Comparison of ENCODE assay signal across 8 cellular contexts in the genomic region with DNA sequence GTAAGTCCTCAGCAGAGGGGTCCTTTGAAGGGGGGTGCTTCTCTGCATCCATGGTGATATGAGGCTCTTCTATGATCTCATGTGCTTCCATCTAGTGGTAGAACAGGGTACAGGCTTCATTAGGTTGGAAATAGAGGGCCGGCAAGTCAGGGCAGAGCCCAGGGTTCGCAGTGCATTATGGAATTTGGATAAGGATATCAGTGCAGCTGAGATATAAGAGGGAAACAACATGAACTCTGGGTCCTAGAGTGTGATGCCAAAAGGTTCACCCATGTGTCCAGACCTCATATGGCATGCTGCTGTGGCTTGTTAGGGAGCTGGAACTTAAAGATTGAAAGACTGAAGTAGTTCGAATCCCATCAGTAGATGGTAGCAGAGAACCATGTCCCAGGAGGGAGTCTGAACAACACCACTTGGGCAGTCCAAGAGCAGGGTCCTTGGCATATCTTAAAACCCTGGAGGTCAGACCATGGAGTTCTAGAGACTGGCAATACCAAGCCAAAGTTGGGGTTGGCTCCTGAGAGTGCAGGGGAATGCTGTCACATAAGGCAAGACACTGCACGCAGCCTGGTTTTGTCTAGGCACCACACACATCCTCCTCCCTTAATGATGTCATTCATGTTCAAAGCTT. TPM values are rescaled to one million over a fixed set of nuclear protein-coding genes. Genes with fewer than 3 reads are reported as not detected.
DNase-seq lines count a peak whose midpoint lies in the region; ATAC-seq, FAIRE-seq and TF ChIP-seq lines count a peak whose summit lies in the region.

No MANE protein-coding gene starts in this region.

- H3K27ac Mint-ChIP-seq in CD8-positive, alpha-beta T cell, result no peak overlapping the region
- H3K27ac Mint-ChIP-seq in stimulated activated memory B cell treated with anti-CD40 and anti-IgM and Interleukin-4, amounts not matched to agents 10 μg/mL and 1 μg/mL and 100 μg/mL, for 72 hours, result no peak overlapping the region

- H3K36me3 Mint-ChIP-seq in CD8-positive, alpha-beta T cell, result peaks cover 4% of the 10 kb centered on the region
- H3K36me3 Mint-ChIP-seq in stimulated activated memory B cell treated with anti-CD40 and anti-IgM and Interleukin-4, amounts not matched to agents 10 μg/mL and 1 μg/mL and 100 μg/mL, for 72 hours, result no peaks in the 10 kb centered on the region

- peak; percentile 45 for ATAC-seq in CD8-positive, alpha-beta T cell
- peak; percentile 65 for ATAC-seq in stimulated activated memory B cell treated with anti-CD40 and anti-IgM and Interleukin-4, amounts not matched to agents 10 μg/mL and 1 μg/mL and 100 μg/mL, for 72 hours
- ATAC-seq in GM18519 (IDR thresholded peaks at IDR 0.05; ENCODE audit: low FRiP score, unreplicated experiment), result no peak

- CTCF ChIA-PET in CD8-positive, alpha-beta T cell (lab: Charles Lee), result interaction anchor here (0.6 to 6.1 kb wide), 25 partner anchors 10 to 806 kb away, joined by 3 to 43 read pairs (median 4); partner anchors contain the start of genes HINT2 and SPAG8

- no peaks in the 10 kb centered on the region for H3K36me3 ChIP-seq in CD8-positive, alpha-beta T cell (ENCODE audit: insufficient read depth, low read length)

- H3K9me3 Mint-ChIP-seq in CD8-positive, alpha-beta T cell, result no peaks in the 10 kb centered on the region
- H3K9me3 Mint-ChIP-seq in stimulated activated memory B cell treated with anti-CD40 and anti-IgM and Interleukin-4, amounts not matched to agents 10 μg/mL and 1 μg/mL and 100 μg/mL, for 72 hours, result no peaks in the 10 kb centered on the region

- POLR2A ChIA-PET in CD8-positive, alpha-beta T cell (lab: Charles Lee), result interaction anchor here (0.6 to 1.0 kb wide), 2 partner anchors 12 to 222 kb away, joined by 3 to 4 read pairs; partner anchors contain the start of gene HINT2

- intact Hi-C loops in CD8-positive, alpha-beta T cell (cut with DNase I, micrococcal nuclease), result loop anchor here (1.0 to 5.0 kb wide), 6 partner anchors 36 to 709 kb away; partner anchors contain the start of genes ATOSB (in 1 of the 2) and TESK1 (in 1 of the 2)

- no peaks in the 10 kb centered on the region for H3K9me3 ChIP-seq in CD8-positive, alpha-beta T cell (ENCODE audit: low read length)

- peaks cover 13% of the 10 kb centered on the region for H3K4me1 ChIP-seq in CD8-positive, alpha-beta T cell (ENCODE audit: insufficient read depth, low read length)

- H3K4me1 Mint-ChIP-seq in CD8-positive, alpha-beta T cell (ENCODE audit: low read depth), result peaks cover 31% of the 10 kb centered on the region
- H3K4me1 Mint-ChIP-seq in stimulated activated memory B cell treated with anti-CD40 and anti-IgM and Interleukin-4, amounts not matched to agents 10 μg/mL and 1 μg/mL and 100 μg/mL, for 72 hours, result peaks cover 36% of the 10 kb centered on the region

- peak; percentile 71 for FAIRE-seq in GM18507 (lab: Jason Lieb, UNC)

- TF ChIP-seq CTCF in CD8-positive, alpha-beta T cell (IDR thresholded peaks at IDR 0.05), result peak; percentile 69
- TF ChIP-seq CTCF in astrocyte of the cerebellum (IDR thresholded peaks at IDR 0.05; ENCODE audit: low read depth, low read length, missing control alignments), result peak; percentile 83

- H3K4me3 ChIP-seq in CD8-positive, alpha-beta T cell (ENCODE audit: low read depth, low read length), result no peak overlapping the region
- no peak overlapping the region for H3K4me3 ChIP-seq in astrocyte of the cerebellum (ENCODE audit: low read depth, low read length)

- in situ Hi-C loops in astrocyte of the cerebellum (cut with HindIII; ENCODE audit: low sequenced_read_pairs), result loop anchor here (5.0 kb wide), 1 partner anchor 41 kb away; no protein-coding TSS in a partner anchor

- DNase-seq in CD8-positive, alpha-beta T cell, result peak in 3 of 7 experiments; percentile 5 to 31 (median 27)
- no peak for DNase-seq in GM18507 (ENCODE audit: extremely low spot score, insufficient read length, low read depth)
- peak; percentile 84 for DNase-seq in HT-29 (ENCODE audit: low spot score)
- DNase-seq in NOMO-1 treated with DMSO at 0.1 percent for 48 hours (lab: John Stamatoyannopoulos, UW; ENCODE audit: unreplicated experiment), result peak; percentile 83
- DNase-seq in astrocyte of the cerebellum (ENCODE audit: low read depth), result peak; percentile 36
- DNase-seq in hippocampal formation (lab: John Stamatoyannopoulos, UW), result peak; percentile 18 to 47

- no peaks in the 10 kb centered on the region for H3K27me3 Mint-ChIP-seq in CD8-positive, alpha-beta T cell (ENCODE audit: low read depth)
- no peaks in the 10 kb centered on the region for H3K27me3 Mint-ChIP-seq in stimulated activated memory B cell treated with anti-CD40 and anti-IgM and Interleukin-4, amounts not matched to agents 10 μg/mL and 1 μg/mL and 100 μg/mL, for 72 hours

- H3K27me3 ChIP-seq in CD8-positive, alpha-beta T cell (ENCODE audit: insufficient read depth, low read length), result no peaks in the 10 kb centered on the region

- no peak overlapping the region for H3K27ac ChIP-seq in CD8-positive, alpha-beta T cell (ENCODE audit: low read depth, low read length)

- peak overlapping the region; percentile 9 for H3K4me3 Mint-ChIP-seq in CD8-positive, alpha-beta T cell
- H3K4me3 Mint-ChIP-seq in stimulated activated memory B cell treated with anti-CD40 and anti-IgM and Interleukin-4, amounts not matched to agents 10 μg/mL and 1 μg/mL and 100 μg/mL, for 72 hours, result peak overlapping the region; percentile 6

RNA-seq across cellular contexts. Expression of gene FAM221B, which starts 2.3 kb away (rescaled TPM):
- total RNA-seq in CD8-positive, alpha-beta T cell, result not detected
- total RNA-seq in HT-29 (2014; rRNA removed; shearing (Covaris generic)), result 0.10 and 0.16 TPM in 2 replicates

RNA-seq across cellular contexts. Expression of gene TMEM8B, which starts 2.8 kb away (rescaled TPM):
- total RNA-seq in CD8-positive, alpha-beta T cell, result 1 to 10 TPM; 6.4 to 7.2 TPM
- 3.1 and 4.5 TPM in 2 replicates for total RNA-seq in HT-29 (2014; rRNA removed; shearing (Covaris generic))

RNA-seq across cellular contexts. Expression of gene HINT2, which starts 11.3 kb away (rescaled TPM):
- total RNA-seq in CD8-positive, alpha-beta T cell, result 10 to 100 TPM in 1 of 2 experiments, 1 to 10 TPM in 1; 10.0 to 13.6 TPM
- total RNA-seq in HT-29 (2014; rRNA removed; shearing (Covaris generic)), result 91.2 and 98.7 TPM in 2 replicates

RNA-seq across cellular contexts. Expression of gene SPAG8, which starts 14.1 kb away (rescaled TPM):
- under 1 TPM; 0.78 to 0.92 TPM for total RNA-seq in CD8-positive, alpha-beta T cell
- 0.78 and 1.9 TPM in 2 replicates for total RNA-seq in HT-29 (2014; rRNA removed; shearing (Covaris generic))

RNA-seq across cellular contexts. Expression of gene NPR2, which starts 34.8 kb away (rescaled TPM):
- 1 to 10 TPM; 2.0 to 2.9 TPM for total RNA-seq in CD8-positive, alpha-beta T cell
- 6.3 and 8.3 TPM in 2 replicates for total RNA-seq in HT-29 (2014; rRNA removed; shearing (Covaris generic))
